ENCODE assay signal across 7 cellular contexts in genomic region chr17:62062936-62063335, GRCh38. TPM values are rescaled to one million over a fixed set of nuclear protein-coding genes. Genes with fewer than 3 reads are reported as not detected.
A peak's percentile ranks its signal among the peaks of the same experiment; 100 is the strongest.
DNase-seq lines count a peak whose midpoint lies in the region; ATAC-seq and TF ChIP-seq lines count a peak whose summit lies in the region.

No MANE protein-coding gene starts in this region.

- H3K4me1 Mint-ChIP-seq in WTC11, result peaks cover 45% of the 10 kb centered on the region

- intact Hi-C loops in HCT116 (cut with micrococcal nuclease), result no loop called here

- peak overlapping the region; percentile 94 for H3K4me3 Mint-ChIP-seq in WTC11

- H3K9me3 Mint-ChIP-seq in WTC11, result no peaks in the 10 kb centered on the region

- BruUV-seq in HCT116 (replicated peaks; lab: Mats Ljungman, UMichigan), result no TSS peak

- H3F3A ChIP-seq in smooth muscle cell (ENCODE audit: low read depth), result no peaks in the 10 kb centered on the region

- CTCF ChIA-PET in HCT116 (lab: Charles Lee), result interaction anchor here (1.8 kb wide), 1 partner anchor 47 kb away, joined by 6 read pairs; no protein-coding TSS in a partner anchor
- CTCF ChIA-PET in WTC11 (lab: Charles Lee), result interaction anchor here (1.7 kb wide), 1 partner anchor 47 kb away, joined by 6 read pairs; no protein-coding TSS in a partner anchor

- RAD21 ChIA-PET in HCT116 (lab: Charles Lee; ENCODE audit: low non-redundant PET in 1 of 2, low total read pairs in 2 of 2, uncharacterized antibody in 2 of 2, unreplicated experiment in 2 of 2), result no interaction called here

- H3K4me2 ChIP-seq in HCT116 (ENCODE audit: low read length), result peak overlapping the region; percentile 73; the same call in 1 of the 2 replicates
- peak overlapping the region; percentile 98 for H3K4me2 ChIP-seq in smooth muscle cell

- no peaks in the 10 kb centered on the region for H3K27me3 Mint-ChIP-seq in WTC11 (ENCODE audit: low read depth)

- H3K27ac ChIP-seq in HCT116 (ENCODE audit: low read depth, low read length) (no peak overlapping the region), smooth muscle cell (ENCODE audit: low read depth) (peak overlapping the region; percentile 100)

- 81% methylated on average over 3 of the region's 3 CpGs for WGBS in smooth muscle cell (ENCODE audit: low lambda C conversion rate)

- H3K36me3 Mint-ChIP-seq in WTC11, result peaks cover 25% of the 10 kb centered on the region

- no peak overlapping the region for H3K9ac ChIP-seq in HCT116 (ENCODE audit: low read length)
- peak overlapping the region; percentile 99 for H3K9ac ChIP-seq in smooth muscle cell (ENCODE audit: low read depth)

- H3K79me2 ChIP-seq in HCT116 (ENCODE audit: insufficient read depth, low read length), result peaks cover 75% of the 10 kb centered on the region
- H3K79me2 ChIP-seq in smooth muscle cell (ENCODE audit: low read depth), result peaks cover 71% of the 10 kb centered on the region

- H3K36me3 ChIP-seq in HCT116 (ENCODE audit: control insufficient read depth in 1 of 2, insufficient read depth in 2 of 2, low read length in 2 of 2), result peaks cover 20 to 32% of the 10 kb centered on the region in 2 experiments; a peak in 3 of 4 replicates
- no peaks in the 10 kb centered on the region for H3K36me3 ChIP-seq in smooth muscle cell (ENCODE audit: low read depth)

- no peak for ATAC-seq in HCT116
- no peak for ATAC-seq in WTC11
- ATAC-seq in HG03342 (IDR thresholded peaks at IDR 0.05; ENCODE audit: unreplicated experiment), result no peak

- DNase-seq in HCT116 (ENCODE audit: low read depth, low spot score) (no peak), WTC11 (ENCODE audit: low spot score) (no peak), fibroblast of villous mesenchyme (ENCODE audit: low read depth) (no peak), smooth muscle cell (lab: John Stamatoyannopoulos, UW; ENCODE audit: unreplicated experiment) (no peak), glomerular visceral epithelial cell (ENCODE audit: extremely low spot score) (no peak), activated gamma-delta T cell treated with Interleukin-2 at 50 U/mL for 16 hours (no peak)

- no peaks in the 10 kb centered on the region for H3K27me3 ChIP-seq in HCT116 (ENCODE audit: insufficient read depth, low read length)
- H3K27me3 ChIP-seq in smooth muscle cell (ENCODE audit: low read depth), result no peaks in the 10 kb centered on the region

- no peak for TF ChIP-seq CTCF in HCT116 (IDR thresholded peaks at IDR 0.05 in 2 of 3, conservative IDR thresholded peaks at IDR 0.05 in 1 of 3; ENCODE audit: borderline replicate concordance in 1 of 3, insufficient read depth in 1 of 3, low read depth in 2 of 3, low read length in 2 of 3)
- TF ChIP-seq CTCF in WTC11 (IDR thresholded peaks at IDR 0.05), result no peak
- TF ChIP-seq CTCF in fibroblast of villous mesenchyme (IDR thresholded peaks at IDR 0.05; ENCODE audit: insufficient read depth, low read depth, low read length), result no peak
- TF ChIP-seq CTCF in smooth muscle cell (IDR thresholded peaks at IDR 0.05; ENCODE audit: borderline replicate concordance, insufficient read depth, poor library complexity, severe bottlenecking), result no peak

- H3K9me3 ChIP-seq in HCT116 (ENCODE audit: control insufficient read depth in 1 of 2, insufficient read depth in 1 of 2, low read depth in 1 of 2, low read length in 2 of 2), result no peaks in the 10 kb centered on the region
- H3K9me3 ChIP-seq in smooth muscle cell (replicated peaks; ENCODE audit: low read depth), result no peaks in the 10 kb centered on the region

- H3K9me2 ChIP-seq in HCT116 (ENCODE audit: insufficient read depth), result no peaks in the 10 kb centered on the region

- POLR2A ChIA-PET in HCT116 (lab: Charles Lee) (no interaction called here), WTC11 (lab: Charles Lee) (no interaction called here)

- no peak overlapping the region for H3K27ac Mint-ChIP-seq in WTC11

- H4K20me1 ChIP-seq in HCT116 (ENCODE audit: insufficient read depth) (peaks cover 23% of the 10 kb centered on the region; the same call in 1 of the 2 replicates), smooth muscle cell (ENCODE audit: low read depth) (peaks cover 70% of the 10 kb centered on the region)

- no peak for TF ChIP-seq POLR2A in HCT116 (IDR thresholded peaks at IDR 0.05; ENCODE audit: borderline replicate concordance, extremely low read depth, insufficient read depth, insufficient read length)

- H3K4me3 ChIP-seq in HCT116 (replicated peaks in 1 of 2; ENCODE audit: low read depth in 1 of 2, low read length in 2 of 2) (no peak overlapping the region), fibroblast of villous mesenchyme (ENCODE audit: low read depth, low read length) (peak overlapping the region; percentile 92), smooth muscle cell (peak overlapping the region; percentile 97)

- no peak for TF ChIP-seq RAD21 in HCT116 (IDR thresholded peaks at IDR 0.05; ENCODE audit: low read depth)

- H3K4me1 ChIP-seq in HCT116 (ENCODE audit: control insufficient read depth in 1 of 2, insufficient read depth in 2 of 2, low read length in 2 of 2), result peaks cover 7 to 20% of the 10 kb centered on the region in 2 experiments
- peaks cover 26% of the 10 kb centered on the region for H3K4me1 ChIP-seq in smooth muscle cell (ENCODE audit: low read depth)

- H2AFZ ChIP-seq in HCT116 (ENCODE audit: low read depth, low read length, poor library complexity, severe bottlenecking) (no peak overlapping the region), smooth muscle cell (ENCODE audit: low read depth) (no peak overlapping the region)

TF ChIP-seq in HCT116, 20 proteins besides CTCF, POLR2A, EP300 and RAD21 (continues in another document):
- no peak for TF ChIP-seq MAX (IDR thresholded peaks at IDR 0.05)
- TF ChIP-seq SIN3A (IDR thresholded peaks at IDR 0.05; ENCODE audit: low read depth), result no peak
- no peak for TF ChIP-seq POLR2AphosphoS5 (IDR thresholded peaks at IDR 0.05; ENCODE audit: low read depth, low read length)
- TF ChIP-seq JUND (IDR thresholded peaks at IDR 0.05), result no peak
- no peak for TF ChIP-seq CBX3 (IDR thresholded peaks at IDR 0.05; ENCODE audit: low read depth)
- TF ChIP-seq ZFX (IDR thresholded peaks at IDR 0.05), result no peak
- no peak for TF ChIP-seq SRF (IDR thresholded peaks at IDR 0.05; ENCODE audit: low read depth)
- TF ChIP-seq ZNF274 (IDR thresholded peaks at IDR 0.05; ENCODE audit: low read depth, low read length), result no peak
- TF ChIP-seq CEBPB (IDR thresholded peaks at IDR 0.05; ENCODE audit: low read depth), result no peak
- TF ChIP-seq FOSL1 (IDR thresholded peaks at IDR 0.05; ENCODE audit: low read depth), result no peak
- no peak for TF ChIP-seq TCF7L2 (IDR thresholded peaks at IDR 0.05; ENCODE audit: borderline replicate concordance, extremely low read depth, insufficient read depth, insufficient read length)
- TF ChIP-seq YY1 (IDR thresholded peaks at IDR 0.05; ENCODE audit: extremely low read depth, insufficient replicate concordance, low read depth, low read length), result no peak

TF ChIP-seq in WTC11, 78 proteins besides CTCF, POLR2A, EP300 and RAD21:
- TF ChIP-seq ATF1 (CRISPR knock-in tag; IDR thresholded peaks at IDR 0.05) (no peak), FOXJ3 (CRISPR knock-in tag; IDR thresholded peaks at IDR 0.05; ENCODE audit: borderline replicate concordance) (no peak), TEAD4 (CRISPR knock-in tag; IDR thresholded peaks at IDR 0.05) (no peak), ZNF121 (CRISPR knock-in tag; IDR thresholded peaks at IDR 0.05) (no peak), CREM (CRISPR knock-in tag; IDR thresholded peaks at IDR 0.05) (no peak), PRRX2 (CRISPR knock-in tag; IDR thresholded peaks at IDR 0.05) (no peak)
TF ChIP-seq in WTC11: peak in this region for 0.

RNA-seq across cellular contexts. Expression of gene MED13, which starts 2.1 kb away (rescaled TPM):
- total RNA-seq in HCT116 (2021; ENCODE audit: unreplicated experiment), result 96.0 TPM
- polyA plus RNA-seq in HCT116 (2012), result 20.4 and 21.2 TPM in 2 replicates
- 39.7 to 44.6 TPM (median 44.0 TPM) in 3 replicates for total RNA-seq in WTC11 (2021)
- total RNA-seq in fibroblast of villous mesenchyme, result 65.1 and 88.1 TPM in 2 replicates
- total RNA-seq in smooth muscle cell, result 48.0 and 50.0 TPM in 2 replicates
- polyA plus RNA-seq in smooth muscle cell, result 3.2 and 4.2 TPM in 2 replicates

Comparison
In these comparisons a context has a peak if more than half of its experiments do, and no peak if none do; other contexts are left out.
1. H3K4me3 ChIP-seq: peak in fibroblast of villous mesenchyme (single experiment) and smooth muscle cell (single experiment); none in HCT116 (0 of 2).